14 cellular contexts compared by ENCODE assay signal in genomic region chr22:23264610-23265388, GRCh38.
A peak's percentile ranks its signal among the peaks of the same experiment; 100 is the strongest.
DNase-seq lines count a peak whose midpoint lies in the region; ATAC-seq and TF ChIP-seq lines count a peak whose summit lies in the region.
"Had no signal": no experiment of that assay in that cellular context is flagged by ENCODE, and none has a peak within 500 bp of the region (broad histone marks: within the 10 kb centered on the region; RNA-seq: fewer than 3 reads in every experiment).

No MANE protein-coding gene starts in this region.

- no peak for ATAC-seq in activated CD8-positive, alpha-beta T cell treated with anti-CD3 and anti-CD28 coated beads for 36 hours
- no peak for ATAC-seq in activated CD8-positive, alpha-beta T cell treated with anti-CD3 and anti-CD28 coated beads, Interleukin-2, amount 10 ng/mL, durations not matched to agents 7 days and 5 days
- ATAC-seq in left colon: peak; percentile 61

- CTCF ChIA-PET in activated CD8-positive, alpha-beta T cell treated with anti-CD3 and anti-CD28 coated beads for 36 hours (lab: Charles Lee): interaction anchor here (1.5 to 2.1 kb wide), 2 partner anchors 17 to 25 kb away, joined by 4 to 10 read pairs; no protein-coding TSS in a partner anchor
- CTCF ChIA-PET in activated CD8-positive, alpha-beta T cell treated with anti-CD3 and anti-CD28 coated beads, Interleukin-2, amount 10 ng/mL, durations not matched to agents 7 days and 5 days (lab: Charles Lee): interaction anchor here (1.4 kb wide), 1 partner anchor 25 kb away, joined by 4 read pairs; no protein-coding TSS in a partner anchor

- no peak for TF ChIP-seq CTCF in activated CD8-positive, alpha-beta T cell treated with anti-CD3 and anti-CD28 coated beads for 36 hours (IDR thresholded peaks at IDR 0.05)

- peaks cover 4% of the 10 kb centered on the region for H3K36me3 Mint-ChIP-seq in activated CD8-positive, alpha-beta T cell treated with anti-CD3 and anti-CD28 coated beads for 36 hours (ENCODE audit: low read depth)
- no peaks in the 10 kb centered on the region for H3K36me3 Mint-ChIP-seq in activated CD8-positive, alpha-beta T cell treated with anti-CD3 and anti-CD28 coated beads, Interleukin-2, amount 10 ng/mL, durations not matched to agents 7 days and 5 days (ENCODE audit: low read depth)

- H3K4me3 ChIP-seq in adipocyte (ENCODE audit: low read length) (no peak overlapping the region), subcutaneous abdominal adipose tissue (ENCODE audit: low read depth in 1 of 5, low read length in 5 of 5) (no peak overlapping the region)
- H3K4me3 ChIP-seq: Peyer's patch had no signal

- H3K4me3 Mint-ChIP-seq in activated CD8-positive, alpha-beta T cell treated with anti-CD3 and anti-CD28 coated beads for 36 hours: no peak overlapping the region
- H3K4me3 Mint-ChIP-seq in activated CD8-positive, alpha-beta T cell treated with anti-CD3 and anti-CD28 coated beads, Interleukin-2, amount 10 ng/mL, durations not matched to agents 7 days and 5 days: no peak overlapping the region
- H3K4me3 Mint-ChIP-seq: activated CD4-positive, alpha-beta T cell treated with anti-CD3 and anti-CD28 coated beads, Interleukin-2, amount 10 ng/mL, durations not matched to agents 24 days and 14 days; T-helper 1 cell treated with Interleukin-12 subunit alpha and Interleukin-12 subunit beta and Interleukin-4 antibody, amounts not matched to agents 30 μg/mL and 1 μg/mL, for 36 hours had no signal

- no peaks in the 10 kb centered on the region for H3K9me3 Mint-ChIP-seq in activated CD8-positive, alpha-beta T cell treated with anti-CD3 and anti-CD28 coated beads for 36 hours
- no peaks in the 10 kb centered on the region for H3K9me3 Mint-ChIP-seq in activated CD8-positive, alpha-beta T cell treated with anti-CD3 and anti-CD28 coated beads, Interleukin-2, amount 10 ng/mL, durations not matched to agents 7 days and 5 days (ENCODE audit: insufficient read depth)
- H3K9me3 Mint-ChIP-seq: activated CD4-positive, alpha-beta T cell treated with anti-CD3 and anti-CD28 coated beads, Interleukin-2, amount 10 ng/mL, durations not matched to agents 24 days and 14 days; T-helper 1 cell treated with Interleukin-12 subunit alpha and Interleukin-12 subunit beta and Interleukin-4 antibody, amounts not matched to agents 30 μg/mL and 1 μg/mL, for 36 hours had no signal

- no peaks in the 10 kb centered on the region for H3K4me1 Mint-ChIP-seq in activated CD8-positive, alpha-beta T cell treated with anti-CD3 and anti-CD28 coated beads for 36 hours (ENCODE audit: low read depth)
- peaks cover 23% of the 10 kb centered on the region for H3K4me1 Mint-ChIP-seq in activated CD8-positive, alpha-beta T cell treated with anti-CD3 and anti-CD28 coated beads, Interleukin-2, amount 10 ng/mL, durations not matched to agents 7 days and 5 days (ENCODE audit: low read depth)

- peak overlapping the region; percentile 54 for H3K9ac ChIP-seq in adipocyte (ENCODE audit: low read length)
- peak overlapping the region in 2 of 5 donors; percentile 4 for H3K9ac ChIP-seq in subcutaneous abdominal adipose tissue (ENCODE audit: low read length in 5 of 5)

- H3K27me3 Mint-ChIP-seq in activated CD8-positive, alpha-beta T cell treated with anti-CD3 and anti-CD28 coated beads for 36 hours: no peaks in the 10 kb centered on the region
- H3K27me3 Mint-ChIP-seq in activated CD8-positive, alpha-beta T cell treated with anti-CD3 and anti-CD28 coated beads, Interleukin-2, amount 10 ng/mL, durations not matched to agents 7 days and 5 days (ENCODE audit: low read depth): no peaks in the 10 kb centered on the region
- H3K27me3 Mint-ChIP-seq: activated CD4-positive, alpha-beta T cell treated with anti-CD3 and anti-CD28 coated beads, Interleukin-2, amount 10 ng/mL, durations not matched to agents 24 days and 14 days had no signal

- no peaks in the 10 kb centered on the region for H3K27me3 ChIP-seq in adipocyte (replicated peaks; ENCODE audit: control insufficient read depth, insufficient read depth, low read length)
- H3K27me3 ChIP-seq in subcutaneous abdominal adipose tissue (ENCODE audit: control insufficient read depth in 5 of 5, insufficient read depth in 4 of 5, low read length in 5 of 5): no peaks in the 10 kb centered on the region
- H3K27me3 ChIP-seq: Peyer's patch had no signal

- intact Hi-C loops in activated CD8-positive, alpha-beta T cell treated with anti-CD3 and anti-CD28 coated beads for 36 hours (cut with micrococcal nuclease): no loop called here
- intact Hi-C loops in left colon (cut with DNase I, micrococcal nuclease): no loop called here

- no peak for DNase-seq in activated CD8-positive, alpha-beta T cell treated with anti-CD3 and anti-CD28 coated beads for 36 hours
- no peak for DNase-seq in activated CD8-positive, alpha-beta T cell treated with anti-CD3 and anti-CD28 coated beads, Interleukin-2, amount 10 ng/mL, durations not matched to agents 7 days and 5 days
- DNase-seq in adipocyte (ENCODE audit: low read depth): no peak
- no peak for DNase-seq in left colon
- DNase-seq in stimulated activated naive CD4-positive, alpha-beta T cell treated with Interleukin-2 at 50 U/mL for 16 hours (lab: John Stamatoyannopoulos, UW): no peak
- DNase-seq in NCI-H2107 treated with DMSO at 0.1 percent for 48 hours (lab: John Stamatoyannopoulos, UW; ENCODE audit: unreplicated experiment): no peak
- DNase-seq in NCI-H510A (lab: John Stamatoyannopoulos, UW): no peak
- DNase-seq: glutamatergic neuron, small intestine, trophoblast cell had no signal

- peak overlapping the region; percentile 6 for H3K27ac Mint-ChIP-seq in activated CD8-positive, alpha-beta T cell treated with anti-CD3 and anti-CD28 coated beads for 36 hours
- H3K27ac Mint-ChIP-seq in activated CD8-positive, alpha-beta T cell treated with anti-CD3 and anti-CD28 coated beads, Interleukin-2, amount 10 ng/mL, durations not matched to agents 7 days and 5 days: no peak overlapping the region

- H3K27ac ChIP-seq in subcutaneous abdominal adipose tissue (ENCODE audit: low read depth, low read length): peak overlapping the region; percentile 80
- H3K27ac ChIP-seq: Peyer's patch had no signal

- POLR2A ChIA-PET in activated CD8-positive, alpha-beta T cell treated with anti-CD3 and anti-CD28 coated beads for 36 hours (lab: Charles Lee): no interaction called here
- POLR2A ChIA-PET in activated CD8-positive, alpha-beta T cell treated with anti-CD3 and anti-CD28 coated beads, Interleukin-2, amount 10 ng/mL, durations not matched to agents 7 days and 5 days (lab: Charles Lee): no interaction called here

- peaks cover 18% of the 10 kb centered on the region for H3K4me1 ChIP-seq in adipocyte (ENCODE audit: control insufficient read depth, insufficient read depth, low read length)
- H3K4me1 ChIP-seq in subcutaneous abdominal adipose tissue (ENCODE audit: control insufficient read depth in 5 of 5, insufficient read depth in 5 of 5, low read length in 5 of 5): peaks cover 3 to 38% (median 17%) of the 10 kb centered on the region in 5 donors

- H3K36me3 ChIP-seq in adipocyte (ENCODE audit: control insufficient read depth, insufficient read depth, low read length, severe bottlenecking): peaks cover 43% of the 10 kb centered on the region
- peaks cover 0 to 63% (median 50%) of the 10 kb centered on the region in 5 donors for H3K36me3 ChIP-seq in subcutaneous abdominal adipose tissue (ENCODE audit: control insufficient read depth in 5 of 5, insufficient read depth in 5 of 5, low read length in 5 of 5)

- H3K9me3 ChIP-seq in adipocyte (ENCODE audit: control insufficient read depth, low read length) (no peaks in the 10 kb centered on the region), subcutaneous abdominal adipose tissue (ENCODE audit: control insufficient read depth in 5 of 5, low read length in 5 of 5) (no peaks in the 10 kb centered on the region)
- H3K9me3 ChIP-seq: Peyer's patch had no signal
